ENCODE assay signal across 8 cellular contexts in genomic region chr20:62623488-62624324, GRCh38. TPM values are rescaled to one million over a fixed set of nuclear protein-coding genes. Genes with fewer than 3 reads are reported as not detected.
A peak's percentile ranks its signal among the peaks of the same experiment; 100 is the strongest.
DNase-seq lines count a peak whose midpoint lies in the region; ATAC-seq and TF ChIP-seq lines count a peak whose summit lies in the region.

No MANE protein-coding gene starts in this region.

- intact Hi-C loops in esophagus squamous epithelium (cut with DNase I): no loop called here

- peak overlapping the region; percentile 56 to 95 (median 80) for H3K27ac ChIP-seq in BLaER1 treated with 17β-estradiol and CSF1 and Interleukin-3, amounts not matched to agents 10 nM and 100 nM
- H3K27ac ChIP-seq in esophagus squamous epithelium: peak overlapping the region; percentile 89 to 94 (median 93)

- H3K9me3 Mint-ChIP-seq in nephron progenitor cell: no peaks in the 10 kb centered on the region

- H3K4me3 Mint-ChIP-seq in nephron progenitor cell: peak overlapping the region; percentile 54

- peak overlapping the region; percentile 31 to 52 (median 38); a peak in 17 of 20 replicates for H3K4me3 ChIP-seq in BLaER1 treated with 17β-estradiol and CSF1 and Interleukin-3, amounts not matched to agents 10 nM and 100 nM
- peak overlapping the region in 3 of 4 donors; percentile 10 to 48 (median 26) for H3K4me3 ChIP-seq in esophagus squamous epithelium

- peak overlapping the region; percentile 57 to 81 (median 72) for H3K9ac ChIP-seq in BLaER1 treated with 17β-estradiol and CSF1 and Interleukin-3, amounts not matched to agents 10 nM and 100 nM

- peak; percentile 95 for DNase-seq in OCI-M1 (lab: John Stamatoyannopoulos, UW)
- DNase-seq in activated T-cell treated with anti-CD3 and anti-CD28 coated beads, Interleukin-2, amount 50 U/mL, for 1 hour: peak; percentile 87
- peak; percentile 68 for DNase-seq in esophagus squamous epithelium (lab: John Stamatoyannopoulos, UW)
- peak; percentile 86 for DNase-seq in nephron progenitor cell
- DNase-seq in stromal cell of bone marrow (ENCODE audit: low read depth): peak; percentile 61

- peak; percentile 85 for ATAC-seq in HG03280 (IDR thresholded peaks at IDR 0.05; ENCODE audit: unreplicated experiment)

- no peak overlapping the region for H3K27ac Mint-ChIP-seq in nephron progenitor cell

- peaks cover 40% of the 10 kb centered on the region for H3K4me1 Mint-ChIP-seq in nephron progenitor cell

- TF ChIP-seq POLR2A in GM19099 (IDR thresholded peaks at IDR 0.05; ENCODE audit: extremely low read depth, insufficient read length, low read depth) (peak; percentile 71), esophagus squamous epithelium (IDR thresholded peaks at IDR 0.05) (peak in 3 of 4 donors; percentile 70 to 90 (median 72))

- TF ChIP-seq CTCF in esophagus squamous epithelium (IDR thresholded peaks at IDR 0.05) (peak in 2 of 6 experiments; percentile 3 to 5), nephron progenitor cell (IDR thresholded peaks at IDR 0.05) (no peak)

- H3K27me3 Mint-ChIP-seq in nephron progenitor cell (ENCODE audit: low read depth, poor library complexity): peaks cover 11% of the 10 kb centered on the region

- no peaks in the 10 kb centered on the region for H3K36me3 ChIP-seq in BLaER1 treated with 17β-estradiol and CSF1 and Interleukin-3, amounts not matched to agents 10 nM and 100 nM
- no peaks in the 10 kb centered on the region for H3K36me3 ChIP-seq in esophagus squamous epithelium

- peaks cover 87 to 98% (median 94%) of the 10 kb centered on the region in 10 experiments for H3K4me1 ChIP-seq in BLaER1 treated with 17β-estradiol and CSF1 and Interleukin-3, amounts not matched to agents 10 nM and 100 nM
- peaks cover 22 to 60% (median 50%) of the 10 kb centered on the region in 3 donors for H3K4me1 ChIP-seq in esophagus squamous epithelium

- H4K20me1 ChIP-seq in BLaER1 treated with 17β-estradiol and CSF1 and Interleukin-3, amounts not matched to agents 10 nM and 100 nM: no peaks in the 10 kb centered on the region

- peak overlapping the region; percentile 91 to 99 (median 95) for H3K4me2 ChIP-seq in BLaER1 treated with 17β-estradiol and CSF1 and Interleukin-3, amounts not matched to agents 10 nM and 100 nM

- H3K36me3 Mint-ChIP-seq in nephron progenitor cell (ENCODE audit: low read depth): no peaks in the 10 kb centered on the region

- no peaks in the 10 kb centered on the region for H3K27me3 ChIP-seq in BLaER1 treated with 17β-estradiol and CSF1 and Interleukin-3, amounts not matched to agents 10 nM and 100 nM
- peaks cover 0 to 19% (median 0%) of the 10 kb centered on the region in 4 donors for H3K27me3 ChIP-seq in esophagus squamous epithelium

- H3K9me3 ChIP-seq in BLaER1 treated with 17β-estradiol and CSF1 and Interleukin-3, amounts not matched to agents 10 nM and 100 nM (replicated peaks in 1 of 11): peaks cover 0 to 5% (median 0%) of the 10 kb centered on the region in 11 experiments; a peak in 4 of 22 replicates
- no peaks in the 10 kb centered on the region for H3K9me3 ChIP-seq in esophagus squamous epithelium

- WGBS in esophagus squamous epithelium, 2 donors: 6 to 7% methylated on average over 5 to 10 of the region's 23 CpGs

RNA-seq across cellular contexts. Expression of gene SLCO4A1, which starts 18.6 kb away (rescaled TPM):
- total RNA-seq in esophagus squamous epithelium: 10 to 100 TPM in 3 of 4 donors, 1 to 10 TPM in 1; 6.7 to 22.1 (median 14.4) TPM

Comparison
In these comparisons a context has a peak if more than half of its experiments do, and no peak if none do; other contexts are left out.
1. Peak in every context shown above with its lines: DNase-seq, ATAC-seq, H3K4me3 ChIP-seq and H3K27ac ChIP-seq.